In the genomic region with DNA sequence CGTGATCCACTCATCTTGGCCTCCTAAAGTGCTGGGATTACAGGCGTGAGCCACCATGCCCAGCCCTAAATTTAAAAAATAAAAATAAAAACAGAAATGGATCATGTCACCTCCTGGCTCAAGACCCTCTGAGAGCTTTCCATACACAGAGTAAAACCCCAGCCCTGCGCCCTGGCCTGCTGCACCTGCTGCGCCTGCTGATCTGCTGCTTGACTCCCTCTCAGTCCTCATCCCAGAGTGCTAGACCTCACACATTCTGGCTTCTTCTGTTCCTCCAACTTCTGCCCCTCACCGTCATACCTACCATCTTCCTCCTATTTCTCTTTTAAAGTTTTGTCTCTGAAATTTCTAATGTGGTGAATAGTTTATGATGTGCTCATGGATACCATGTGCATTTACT, we compare ENCODE assay signal across 7 cellular contexts.
"Had no signal": no experiment of that assay in that cellular context is flagged by ENCODE, and none has a peak within 500 bp of the region (broad histone marks: within the 10 kb centered on the region; RNA-seq: fewer than 3 reads in every experiment).

No MANE protein-coding gene starts in this region.

- ATAC-seq: HCT116 had no signal

- H3K27ac ChIP-seq: GM23248 had no signal

- H2AFZ ChIP-seq: GM23248 had no signal

- H3K27ac Mint-ChIP-seq: HFFc6 had no signal

- H3K4me1 ChIP-seq: HAP-1 had no signal

- H3K9ac ChIP-seq: GM23248 had no signal

- H3K9me3 ChIP-seq: HAP-1 had no signal

- DNase-seq: GM23248, GOT3, H7, HFFc6, IMR-90 had no signal

- H3K4me3 Mint-ChIP-seq: HFFc6 had no signal

- H3K9me3 Mint-ChIP-seq: HFFc6 had no signal

- H3K4me3 ChIP-seq: GM23248, HAP-1 had no signal

- H3K36me3 ChIP-seq: HAP-1 had no signal
